19 cellular contexts compared by ENCODE assay signal in the genomic region with DNA sequence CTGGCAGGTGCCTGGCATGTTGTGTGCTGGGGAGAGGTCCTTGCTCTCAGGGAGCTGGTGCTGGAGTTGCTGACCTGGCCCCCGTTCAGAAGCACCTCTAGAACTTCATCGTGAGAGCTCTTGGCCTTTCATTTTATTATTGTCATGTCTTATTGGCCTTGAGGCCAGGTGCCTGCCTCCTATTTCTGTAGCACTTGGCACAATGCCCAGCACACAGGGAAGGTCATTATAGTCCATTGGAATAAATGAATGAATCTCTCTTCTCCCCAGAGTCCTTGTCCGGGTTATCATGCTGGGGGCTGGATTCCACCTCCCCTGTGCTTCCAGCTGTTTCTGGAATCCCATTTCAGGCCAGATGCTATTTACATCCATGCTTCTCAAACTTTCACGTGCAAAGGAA.
DNase-seq lines count a peak whose midpoint lies in the region; ATAC-seq, FAIRE-seq and TF ChIP-seq lines count a peak whose summit lies in the region.
"Had no signal": no experiment of that assay in that cellular context is flagged by ENCODE, and none has a peak within 500 bp of the region (broad histone marks: within the 10 kb centered on the region; RNA-seq: fewer than 3 reads in every experiment).

No MANE protein-coding gene starts in this region.

- no peak for TF ChIP-seq RAD21 in K562 (CRISPR knock-in tag; conservative IDR thresholded peaks at IDR 0.05 in 1 of 2, IDR thresholded peaks at IDR 0.05 in 1 of 2)

- no peak for TF ChIP-seq POLR2A in K562 (conservative IDR thresholded peaks at IDR 0.05)
- no peak for TF ChIP-seq POLR2A in transverse colon (IDR thresholded peaks at IDR 0.05)

- H3K4me3 ChIP-seq in heart right ventricle: no peak overlapping the region
- H3K4me3 ChIP-seq in K562: no peak overlapping the region
- no peak overlapping the region for H3K4me3 ChIP-seq in transverse colon
- H3K4me3 ChIP-seq: left lung, SK-N-MC had no signal

- no peak overlapping the region for H3K9ac ChIP-seq in K562 (ENCODE audit: insufficient read depth in 1 of 2, low read depth in 2 of 2, low read length in 2 of 2)

- WGBS in heart right ventricle, 2 donors: 17 to 30% methylated on average over 4 of the region's 4 CpGs
- 0% methylated on average over 4 of the region's 4 CpGs for WGBS in K562 (ENCODE audit: insufficient coverage, low coverage, missing lambda C conversion rate)
- 34 to 40% methylated on average over 1 to 4 of the region's 4 CpGs for WGBS in transverse colon (ENCODE audit: low coverage in 1 of 2), 2 donors

- peak; percentile 21 for DNase-seq in heart right ventricle
- no peak for DNase-seq in Right ventricle myocardium inferior (ENCODE audit: missing footprints)
- peak; percentile 12 for DNase-seq in NCI-H2196 treated with DMSO at 0.1 percent for 48 hours (lab: John Stamatoyannopoulos, UW; ENCODE audit: unreplicated experiment)
- DNase-seq in K562 (ENCODE audit: extremely low read depth in 1 of 4, low spot score in 3 of 4): no peak
- DNase-seq in transverse colon: peak; percentile 37
- DNase-seq in Kasumi-1 (lab: John Stamatoyannopoulos, UW): no peak
- DNase-seq in activated CD4-positive, alpha-beta T cell treated with anti-CD3 and anti-CD28 coated beads for 1 hour: no peak
- DNase-seq: activated CD4-positive, alpha-beta T cell treated with anti-CD3 and anti-CD28 coated beads for 4 hours; activated naive CD4-positive, alpha-beta T cell; cortex of kidney; foreskin fibroblast; HFFc6; left lung; NCI-H2081 treated with DMSO at 0.1 percent for 48 hours; stimulated activated CD4-positive, alpha-beta T cell treated with anti-CD3 and anti-CD28 coated beads, Interleukin-2, amount 100 ng/mL, for 48 hours had no signal

- POLR2A ChIA-PET in K562 (lab: Yijun Ruan, JAX): no interaction called here

- no peaks in the 10 kb centered on the region; the same call in 1 of the 2 replicates for H4K20me1 ChIP-seq in K562 (replicated peaks; ENCODE audit: control insufficient read depth, insufficient read depth, low read length)

- no peak overlapping the region for H2AFZ ChIP-seq in K562 (ENCODE audit: low read depth, low read length)

- intact Hi-C loops in heart right ventricle (cut with DNase I): no loop called here
- intact Hi-C loops in Right ventricle myocardium inferior (cut with DNase I): no loop called here
- intact Hi-C loops in K562 (cut with micrococcal nuclease): loop anchor here (10.0 kb wide), 1 partner anchor 924 kb away; a partner anchor contains a TSS
- intact Hi-C loops in transverse colon (cut with DNase I; ENCODE audit: low total_unique reads): no loop called here

- no peak for FAIRE-seq in K562 (lab: Jason Lieb, UNC)
- FAIRE-seq: endothelial cell of umbilical vein, GM12892 had no signal

- H3K27ac ChIP-seq in heart right ventricle: no peak overlapping the region
- no peak overlapping the region for H3K27ac ChIP-seq in K562 (ENCODE audit: extremely low read depth, low read depth, low read length)
- H3K27ac ChIP-seq in transverse colon: no peak overlapping the region
- H3K27ac ChIP-seq: left lung, SK-N-MC had no signal

- H3K36me3 ChIP-seq in heart right ventricle: no peaks in the 10 kb centered on the region
- no peaks in the 10 kb centered on the region for H3K36me3 ChIP-seq in K562 (ENCODE audit: control insufficient read depth, insufficient read depth, low read length)
- H3K36me3 ChIP-seq in transverse colon: no peaks in the 10 kb centered on the region
- H3K36me3 ChIP-seq: left lung had no signal

- CTCF ChIA-PET in K562 (lab: Yijun Ruan, JAX; ENCODE audit: low intra/inter-chr PET ratio): no interaction called here

- no TSS peak for BruUV-seq in K562 (replicated peaks; lab: Mats Ljungman, UMichigan)

- H3K4me2 ChIP-seq in K562 (ENCODE audit: insufficient read depth, low read length): no peak overlapping the region

- H3K4me1 ChIP-seq in heart right ventricle (peaks cover 0 to 7% (median 0%) of the 10 kb centered on the region in 9 donors), K562 (replicated peaks in 1 of 2; ENCODE audit: control insufficient read depth in 2 of 2, insufficient read depth in 2 of 2, low read length in 2 of 2) (no peaks in the 10 kb centered on the region), transverse colon (peaks cover 0 to 8% (median 0%) of the 10 kb centered on the region in 4 donors)
- H3K4me1 ChIP-seq: left lung had no signal

- ATAC-seq in heart right ventricle (peak in 3 of 8 donors; percentile 16 to 63 (median 27)), Right ventricle myocardium inferior (no peak), K562 (no peak), GM18873 (IDR thresholded peaks at IDR 0.05; ENCODE audit: low FRiP score, unreplicated experiment) (no peak)
- ATAC-seq: left lung had no signal

- TF ChIP-seq EP300 in K562 (IDR thresholded peaks at IDR 0.05; ENCODE audit: low read length): no peak
- no peak for TF ChIP-seq EP300 in transverse colon (IDR thresholded peaks at IDR 0.05; ENCODE audit: low read depth)

- peaks cover 0 to 5% (median 0%) of the 10 kb centered on the region in 11 donors for H3K9me3 ChIP-seq in heart right ventricle
- H3K9me3 ChIP-seq in K562 (replicated peaks; ENCODE audit: control insufficient read depth, insufficient read depth, low read depth, low read length): no peaks in the 10 kb centered on the region
- no peaks in the 10 kb centered on the region for H3K9me3 ChIP-seq in transverse colon

- TF ChIP-seq CTCF in heart right ventricle (IDR thresholded peaks at IDR 0.05): no peak
- TF ChIP-seq CTCF in K562 (IDR thresholded peaks at IDR 0.05 in 2 of 3, conservative IDR thresholded peaks at IDR 0.05 in 1 of 3; ENCODE audit: insufficient read depth in 2 of 3, low read depth in 1 of 3, low read length in 3 of 3): no peak
- TF ChIP-seq CTCF in transverse colon (IDR thresholded peaks at IDR 0.05): no peak

- in situ Hi-C loops in K562 (cut with MboI): loop anchor here (10.0 kb wide), 1 partner anchor 924 kb away; a partner anchor contains a TSS
- in situ Hi-C loops in transverse colon (cut with MboI; ENCODE audit: low pct_ligation_motif_present in 1 of 4, low pct_unique_long_range_greater_than_20kb in 1 of 4, low sequenced_read_pairs in 3 of 4): loop anchor here in 1 of 4 donors (25.0 kb wide), 1 partner anchor 927 kb away; a partner anchor contains a TSS

- no peaks in the 10 kb centered on the region for H3K79me2 ChIP-seq in K562 (ENCODE audit: control insufficient read depth, insufficient read depth, low read length)

- H3K27me3 ChIP-seq in heart right ventricle (peaks cover 0 to 9% (median 0%) of the 10 kb centered on the region in 7 donors), K562 (ENCODE audit: control insufficient read depth in 2 of 2, insufficient read depth in 2 of 2, low read length in 2 of 2) (peaks cover 7 to 12% of the 10 kb centered on the region in 2 experiments; a peak in 3 of 5 replicates), transverse colon (no peaks in the 10 kb centered on the region)

- H3K9me1 ChIP-seq in K562 (ENCODE audit: control insufficient read depth, insufficient read depth, low read length): no peaks in the 10 kb centered on the region

TF ChIP-seq in K562, 482 proteins besides CTCF, POLR2A, EP300 and RAD21 (continues in another document):
- TF ChIP-seq, protein P1, sequence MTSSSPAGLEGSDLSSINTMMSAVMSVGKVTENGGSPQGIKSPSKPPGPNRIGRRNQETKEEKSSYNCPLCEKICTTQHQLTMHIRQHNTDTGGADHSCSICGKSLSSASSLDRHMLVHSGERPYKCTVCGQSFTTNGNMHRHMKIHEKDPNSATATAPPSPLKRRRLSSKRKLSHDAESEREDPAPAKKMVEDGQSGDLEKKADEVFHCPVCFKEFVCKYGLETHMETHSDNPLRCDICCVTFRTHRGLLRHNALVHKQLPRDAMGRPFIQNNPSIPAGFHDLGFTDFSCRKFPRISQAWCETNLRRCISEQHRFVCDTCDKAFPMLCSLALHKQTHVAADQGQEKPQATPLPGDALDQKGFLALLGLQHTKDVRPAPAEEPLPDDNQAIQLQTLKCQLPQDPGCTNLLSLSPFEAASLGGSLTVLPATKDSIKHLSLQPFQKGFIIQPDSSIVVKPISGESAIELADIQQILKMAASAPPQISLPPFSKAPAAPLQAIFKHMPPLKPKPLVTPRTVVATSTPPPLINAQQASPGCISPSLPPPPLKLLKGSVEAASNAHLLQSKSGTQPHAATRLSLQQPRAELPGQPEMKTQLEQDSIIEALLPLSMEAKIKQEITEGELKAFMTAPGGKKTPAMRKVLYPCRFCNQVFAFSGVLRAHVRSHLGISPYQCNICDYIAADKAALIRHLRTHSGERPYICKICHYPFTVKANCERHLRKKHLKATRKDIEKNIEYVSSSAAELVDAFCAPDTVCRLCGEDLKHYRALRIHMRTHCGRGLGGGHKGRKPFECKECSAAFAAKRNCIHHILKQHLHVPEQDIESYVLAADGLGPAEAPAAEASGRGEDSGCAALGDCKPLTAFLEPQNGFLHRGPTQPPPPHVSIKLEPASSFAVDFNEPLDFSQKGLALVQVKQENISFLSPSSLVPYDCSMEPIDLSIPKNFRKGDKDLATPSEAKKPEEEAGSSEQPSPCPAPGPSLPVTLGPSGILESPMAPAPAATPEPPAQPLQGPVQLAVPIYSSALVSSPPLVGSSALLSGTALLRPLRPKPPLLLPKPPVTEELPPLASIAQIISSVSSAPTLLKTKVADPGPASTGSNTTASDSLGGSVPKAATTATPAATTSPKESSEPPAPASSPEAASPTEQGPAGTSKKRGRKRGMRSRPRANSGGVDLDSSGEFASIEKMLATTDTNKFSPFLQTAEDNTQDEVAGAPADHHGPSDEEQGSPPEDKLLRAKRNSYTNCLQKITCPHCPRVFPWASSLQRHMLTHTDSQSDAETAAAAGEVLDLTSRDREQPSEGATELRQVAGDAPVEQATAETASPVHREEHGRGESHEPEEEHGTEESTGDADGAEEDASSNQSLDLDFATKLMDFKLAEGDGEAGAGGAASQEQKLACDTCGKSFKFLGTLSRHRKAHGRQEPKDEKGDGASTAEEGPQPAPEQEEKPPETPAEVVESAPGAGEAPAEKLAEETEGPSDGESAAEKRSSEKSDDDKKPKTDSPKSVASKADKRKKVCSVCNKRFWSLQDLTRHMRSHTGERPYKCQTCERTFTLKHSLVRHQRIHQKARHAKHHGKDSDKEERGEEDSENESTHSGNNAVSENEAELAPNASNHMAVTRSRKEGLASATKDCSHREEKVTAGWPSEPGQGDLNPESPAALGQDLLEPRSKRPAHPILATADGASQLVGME (CRISPR knock-in tag; IDR thresholded peaks at IDR 0.05): no peak
- TF ChIP-seq NFIC (IDR thresholded peaks at IDR 0.05): peak; percentile 62

Comparison
In these comparisons a context has a peak if more than half of its experiments do, and no peak if none do; other contexts are left out.
1. DNase-seq: peak in heart right ventricle (2 of 2), NCI-H2196 treated with DMSO at 0.1 percent for 48 hours (single experiment) and transverse colon (single experiment); none in Right ventricle myocardium inferior (single experiment), K562 (0 of 4), Kasumi-1 (0 of 2) and activated CD4-positive, alpha-beta T cell treated with anti-CD3 and anti-CD28 coated beads for 1 hour (single experiment).